In genomic region chr15:85788796-85789495, GRCh38 we compare ENCODE assay signal across 15 cellular contexts. TPM values are rescaled to one million over a fixed set of nuclear protein-coding genes. Genes with fewer than 3 reads are reported as not detected.
DNase-seq lines count a peak whose midpoint lies in the region; TF ChIP-seq lines count a peak whose summit lies in the region.
"Had no signal": no experiment of that assay in that cellular context is flagged by ENCODE, and none has a peak within 500 bp of the region (broad histone marks: within the 10 kb centered on the region; RNA-seq: fewer than 3 reads in every experiment).

No MANE protein-coding gene starts in this region.

- H3K9me3 ChIP-seq in colonic mucosa, result no peaks in the 10 kb centered on the region
- H3K9me3 ChIP-seq: suprapubic skin had no signal

- H3K4me1 Mint-ChIP-seq in Calu3 (ENCODE audit: low read depth, unreplicated experiment) (peaks cover 48% of the 10 kb centered on the region), nephron (peaks cover 61% of the 10 kb centered on the region)
- H3K4me1 Mint-ChIP-seq in activated naive CD4-positive, alpha-beta T cell treated with anti-CD3 and anti-CD28 coated beads for 36 hours (ENCODE audit: low read depth), result peaks cover 66% of the 10 kb centered on the region

- H3K27me3 ChIP-seq in colonic mucosa, result no peaks in the 10 kb centered on the region
- H3K27me3 ChIP-seq: suprapubic skin had no signal

- peaks cover 11% of the 10 kb centered on the region for H3K36me3 Mint-ChIP-seq in Calu3 (ENCODE audit: insufficient read depth, unreplicated experiment)
- peaks cover 8% of the 10 kb centered on the region for H3K36me3 Mint-ChIP-seq in nephron (ENCODE audit: low read depth)
- peaks cover 3% of the 10 kb centered on the region for H3K36me3 Mint-ChIP-seq in activated naive CD4-positive, alpha-beta T cell treated with anti-CD3 and anti-CD28 coated beads for 36 hours (ENCODE audit: low read depth)

- intact Hi-C loops in Calu3 (cut with micrococcal nuclease; ENCODE audit: unreplicated experiment), result no loop called here
- intact Hi-C loops in colonic mucosa (cut with DNase I), result no loop called here
- intact Hi-C loops in activated naive CD4-positive, alpha-beta T cell treated with anti-CD3 and anti-CD28 coated beads for 36 hours (cut with micrococcal nuclease), result no loop called here

- BruUV-seq in Calu3 (replicated peaks; lab: Mats Ljungman, UMichigan), result no TSS peak

- no peak overlapping the region for H3K27ac ChIP-seq in colonic mucosa
- H3K27ac ChIP-seq: SK-N-MC, suprapubic skin had no signal

- peak; percentile 86 for DNase-seq in Calu3
- peak; percentile 93 for DNase-seq in HT-29 (ENCODE audit: low spot score)
- peak; percentile 80 for DNase-seq in colonic mucosa
- no peak for DNase-seq in T1000 (lab: John Stamatoyannopoulos, UW)
- DNase-seq in activated CD4-positive, alpha-beta T cell treated with anti-CD3 and anti-CD28 coated beads, Interleukin-2, amount 50 U/mL, for 48 hours, result no peak
- DNase-seq in NCI-H1105 treated with DMSO at 0.1 percent for 48 hours (lab: John Stamatoyannopoulos, UW), result no peak
- DNase-seq in activated naive CD4-positive, alpha-beta T cell treated with anti-CD3 and anti-CD28 coated beads for 36 hours, result no peak
- DNase-seq: activated CD8-positive, alpha-beta memory T cell treated with anti-CD3 and anti-CD28 coated beads for 24 hours; activated effector memory CD4-positive, alpha-beta T cell treated with anti-CD3 and anti-CD28 coated beads, Interleukin-2, amount 50 U/mL, for 16 hours; effector CD8-positive, alpha-beta T cell; foreskin melanocyte; NCI-H2107 had no signal

- no peaks in the 10 kb centered on the region for H3K9me3 Mint-ChIP-seq in Calu3 (ENCODE audit: low read depth, unreplicated experiment)
- H3K9me3 Mint-ChIP-seq in nephron, result no peaks in the 10 kb centered on the region
- no peaks in the 10 kb centered on the region for H3K9me3 Mint-ChIP-seq in activated naive CD4-positive, alpha-beta T cell treated with anti-CD3 and anti-CD28 coated beads for 36 hours

- CTCF ChIA-PET in Calu3 (lab: Charles Lee), result interaction anchor here (0.5 to 0.7 kb wide), 2 partner anchors 26 to 1190 kb away, joined by 3 read pairs; no protein-coding TSS in a partner anchor
- CTCF ChIA-PET in activated naive CD4-positive, alpha-beta T cell treated with anti-CD3 and anti-CD28 coated beads for 36 hours (lab: Charles Lee), result interaction anchor here (1.1 to 1.5 kb wide), 4 partner anchors 52 to 65 kb away, joined by 3 read pairs; no protein-coding TSS in a partner anchor

- peaks cover 13% of the 10 kb centered on the region for H3K4me1 ChIP-seq in colonic mucosa

- H3K27me3 Mint-ChIP-seq in Calu3 (ENCODE audit: unreplicated experiment) (no peaks in the 10 kb centered on the region), nephron (ENCODE audit: low read depth) (no peaks in the 10 kb centered on the region)
- no peaks in the 10 kb centered on the region for H3K27me3 Mint-ChIP-seq in activated naive CD4-positive, alpha-beta T cell treated with anti-CD3 and anti-CD28 coated beads for 36 hours (ENCODE audit: low read depth)

- H3K27ac Mint-ChIP-seq in Calu3 (ENCODE audit: unreplicated experiment), result peak overlapping the region; percentile 16
- H3K27ac Mint-ChIP-seq in nephron, result peak overlapping the region; percentile 68 to 77 (median 76)
- no peak overlapping the region for H3K27ac Mint-ChIP-seq in activated naive CD4-positive, alpha-beta T cell treated with anti-CD3 and anti-CD28 coated beads for 36 hours

- no peak overlapping the region for H3K4me3 ChIP-seq in colonic mucosa
- H3K4me3 ChIP-seq: SK-N-MC, suprapubic skin had no signal

- H3K36me3 ChIP-seq in colonic mucosa, result no peaks in the 10 kb centered on the region
- H3K36me3 ChIP-seq: suprapubic skin had no signal

- H3K4me3 Mint-ChIP-seq in Calu3 (ENCODE audit: low read depth, unreplicated experiment), result no peak overlapping the region
- H3K4me3 Mint-ChIP-seq in nephron, result no peak overlapping the region
- H3K4me3 Mint-ChIP-seq in activated naive CD4-positive, alpha-beta T cell treated with anti-CD3 and anti-CD28 coated beads for 36 hours, result no peak overlapping the region

- no peak overlapping the region for H3K9ac ChIP-seq in colonic mucosa (ENCODE audit: low read depth in 2 of 2, low read length in 2 of 2)

- TF ChIP-seq CTCF in Calu3 (IDR thresholded peaks at IDR 0.05; ENCODE audit: unreplicated experiment) (no peak), colonic mucosa (IDR thresholded peaks at IDR 0.05) (no peak), nephron (IDR thresholded peaks at IDR 0.05; ENCODE audit: unreplicated experiment in 3 of 3) (no peak)

RNA-seq across cellular contexts. Expression of gene KLHL25, which starts 5.8 kb away (rescaled TPM):
- total RNA-seq in Calu3 (2022), result 14.1 and 16.0 TPM in 2 replicates
- total RNA-seq in HT-29 (2014; rRNA removed; shearing (Covaris generic)), result 17.9 and 23.6 TPM in 2 replicates
- total RNA-seq in colonic mucosa, result 10 to 100 TPM in 1 of 2 donors, 1 to 10 TPM in 1; 6.6 to 12.7 TPM
- total RNA-seq in activated naive CD4-positive, alpha-beta T cell treated with anti-CD3 and anti-CD28 coated beads for 36 hours, result 1 to 10 TPM; 5.3 to 5.4 TPM

Comparison
In these comparisons a context has a peak if more than half of its experiments do, and no peak if none do; other contexts are left out.
1. DNase-seq: peak in Calu3 (single experiment), HT-29 (single experiment) and colonic mucosa (single experiment); none in T1000 (single experiment), activated CD4-positive, alpha-beta T cell treated with anti-CD3 and anti-CD28 coated beads, Interleukin-2, amount 50 U/mL, for 48 hours (0 of 2), NCI-H1105 treated with DMSO at 0.1 percent for 48 hours (single experiment) and activated naive CD4-positive, alpha-beta T cell treated with anti-CD3 and anti-CD28 coated beads for 36 hours (single experiment).